Comparison of ENCODE assay signal across 1 cellular context in the genomic region with DNA sequence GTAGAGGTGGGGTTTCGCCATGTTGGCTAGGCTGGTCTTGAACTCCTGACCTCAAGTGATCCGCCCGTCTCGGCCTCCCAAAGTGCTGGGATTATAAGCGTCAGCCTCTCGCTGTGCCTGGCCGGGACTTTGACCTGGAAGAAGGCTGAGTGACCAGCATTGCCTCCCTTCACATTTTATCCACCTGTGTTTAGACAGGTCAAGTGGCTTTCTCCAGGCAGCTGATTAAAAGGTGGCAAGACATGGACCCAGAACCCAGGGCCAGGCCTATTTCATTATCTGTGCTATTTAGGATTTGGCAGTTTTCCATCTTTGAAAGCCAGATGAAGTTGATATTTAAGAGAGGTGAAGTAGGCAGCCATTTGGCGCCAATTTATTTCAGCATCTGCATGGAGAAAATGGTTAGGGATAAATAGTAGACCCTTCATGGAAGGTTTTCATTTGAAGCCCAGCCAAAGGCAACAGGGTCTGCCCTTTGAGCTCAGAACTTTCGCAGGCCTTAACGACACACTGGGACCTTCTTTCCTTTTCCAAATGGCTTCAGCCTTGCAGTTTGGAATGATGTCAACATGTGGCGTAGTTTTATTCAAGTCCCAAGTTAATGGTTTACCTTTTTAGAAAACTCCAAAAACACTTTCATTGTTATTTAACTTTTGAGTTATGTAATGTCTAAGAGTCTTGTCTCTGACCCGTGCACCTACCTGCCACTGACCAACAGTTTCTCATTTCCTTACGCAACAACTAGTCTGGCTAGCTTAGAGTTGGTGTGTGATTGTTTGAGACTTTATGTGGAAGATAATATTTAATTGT.
TF ChIP-seq lines count a peak whose summit lies in the region.

No MANE protein-coding gene starts in this region.

TF ChIP-seq in HepG2, 621 proteins besides CTCF, POLR2A, EP300 and RAD21 (continued from another document and continues in another):
- TF ChIP-seq NR2F6 (IDR thresholded peaks at IDR 0.05) = peak; percentile 63
- TF ChIP-seq NR2F6 (CRISPR knock-in tag; IDR thresholded peaks at IDR 0.05) = peak; percentile 80
- TF ChIP-seq, protein P1, sequence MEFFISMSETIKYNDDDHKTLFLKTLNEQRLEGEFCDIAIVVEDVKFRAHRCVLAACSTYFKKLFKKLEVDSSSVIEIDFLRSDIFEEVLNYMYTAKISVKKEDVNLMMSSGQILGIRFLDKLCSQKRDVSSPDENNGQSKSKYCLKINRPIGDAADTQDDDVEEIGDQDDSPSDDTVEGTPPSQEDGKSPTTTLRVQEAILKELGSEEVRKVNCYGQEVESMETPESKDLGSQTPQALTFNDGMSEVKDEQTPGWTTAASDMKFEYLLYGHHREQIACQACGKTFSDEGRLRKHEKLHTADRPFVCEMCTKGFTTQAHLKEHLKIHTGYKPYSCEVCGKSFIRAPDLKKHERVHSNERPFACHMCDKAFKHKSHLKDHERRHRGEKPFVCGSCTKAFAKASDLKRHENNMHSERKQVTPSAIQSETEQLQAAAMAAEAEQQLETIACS (CRISPR knock-in tag; IDR thresholded peaks at IDR 0.05) = no peak
- TF ChIP-seq ZNF468 (CRISPR knock-in tag; IDR thresholded peaks at IDR 0.05) = no peak
- TF ChIP-seq ZNF839 (CRISPR knock-in tag; IDR thresholded peaks at IDR 0.05; ENCODE audit: borderline replicate concordance) = no peak
- no peak for TF ChIP-seq SPEN (CRISPR knock-in tag; IDR thresholded peaks at IDR 0.05; ENCODE audit: low read depth)
- TF ChIP-seq HOXA3 (CRISPR knock-in tag; IDR thresholded peaks at IDR 0.05) = peak; percentile 85
- TF ChIP-seq ZBTB46 (CRISPR knock-in tag; IDR thresholded peaks at IDR 0.05; ENCODE audit: borderline replicate concordance) = no peak
- TF ChIP-seq CEBPZ (IDR thresholded peaks at IDR 0.05; ENCODE audit: low read length) = no peak
- TF ChIP-seq IRX3 (CRISPR knock-in tag; IDR thresholded peaks at IDR 0.05; ENCODE audit: borderline replicate concordance, low read depth) = no peak
- no peak for TF ChIP-seq ZNF790 (CRISPR knock-in tag; IDR thresholded peaks at IDR 0.05; ENCODE audit: borderline replicate concordance)
- no peak for TF ChIP-seq SCMH1 (CRISPR knock-in tag; IDR thresholded peaks at IDR 0.05; ENCODE audit: borderline replicate concordance)
- TF ChIP-seq SKI (IDR thresholded peaks at IDR 0.05; ENCODE audit: partially characterized antibody) = peak; percentile 90
- no peak for TF ChIP-seq ZNF160 (CRISPR knock-in tag; IDR thresholded peaks at IDR 0.05)
- no peak for TF ChIP-seq ZNF777 (CRISPR knock-in tag; IDR thresholded peaks at IDR 0.05)
- TF ChIP-seq ZUFSP (CRISPR knock-in tag; IDR thresholded peaks at IDR 0.05; ENCODE audit: borderline replicate concordance) = no peak
- 0 out of 2 replicates have a peak, but pooled peaks have one; percentile 42 for TF ChIP-seq ZNF335 (CRISPR knock-in tag; IDR thresholded peaks at IDR 0.05)
- no peak for TF ChIP-seq GLMP (CRISPR knock-in tag; IDR thresholded peaks at IDR 0.05; ENCODE audit: borderline replicate concordance)
- TF ChIP-seq, protein P2, sequence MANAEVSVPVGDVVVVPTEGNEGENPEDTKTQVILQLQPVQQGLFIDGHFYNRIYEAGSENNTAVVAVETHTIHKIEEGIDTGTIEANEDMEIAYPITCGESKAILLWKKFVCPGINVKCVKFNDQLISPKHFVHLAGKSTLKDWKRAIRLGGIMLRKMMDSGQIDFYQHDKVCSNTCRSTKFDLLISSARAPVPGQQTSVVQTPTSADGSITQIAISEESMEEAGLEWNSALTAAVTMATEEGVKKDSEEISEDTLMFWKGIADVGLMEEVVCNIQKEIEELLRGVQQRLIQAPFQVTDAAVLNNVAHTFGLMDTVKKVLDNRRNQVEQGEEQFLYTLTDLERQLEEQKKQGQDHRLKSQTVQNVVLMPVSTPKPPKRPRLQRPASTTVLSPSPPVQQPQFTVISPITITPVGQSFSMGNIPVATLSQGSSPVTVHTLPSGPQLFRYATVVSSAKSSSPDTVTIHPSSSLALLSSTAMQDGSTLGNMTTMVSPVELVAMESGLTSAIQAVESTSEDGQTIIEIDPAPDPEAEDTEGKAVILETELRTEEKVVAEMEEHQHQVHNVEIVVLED (CRISPR knock-in tag; IDR thresholded peaks at IDR 0.05; ENCODE audit: borderline replicate concordance) = no peak
- no peak for TF ChIP-seq ZNF44 (CRISPR knock-in tag; IDR thresholded peaks at IDR 0.05)
- no peak for TF ChIP-seq CHD2 (IDR thresholded peaks at IDR 0.05; ENCODE audit: low read depth, low read length)
- no peak for TF ChIP-seq NR2C2 (CRISPR knock-in tag; IDR thresholded peaks at IDR 0.05; ENCODE audit: borderline replicate concordance)
- TF ChIP-seq, protein P3, sequence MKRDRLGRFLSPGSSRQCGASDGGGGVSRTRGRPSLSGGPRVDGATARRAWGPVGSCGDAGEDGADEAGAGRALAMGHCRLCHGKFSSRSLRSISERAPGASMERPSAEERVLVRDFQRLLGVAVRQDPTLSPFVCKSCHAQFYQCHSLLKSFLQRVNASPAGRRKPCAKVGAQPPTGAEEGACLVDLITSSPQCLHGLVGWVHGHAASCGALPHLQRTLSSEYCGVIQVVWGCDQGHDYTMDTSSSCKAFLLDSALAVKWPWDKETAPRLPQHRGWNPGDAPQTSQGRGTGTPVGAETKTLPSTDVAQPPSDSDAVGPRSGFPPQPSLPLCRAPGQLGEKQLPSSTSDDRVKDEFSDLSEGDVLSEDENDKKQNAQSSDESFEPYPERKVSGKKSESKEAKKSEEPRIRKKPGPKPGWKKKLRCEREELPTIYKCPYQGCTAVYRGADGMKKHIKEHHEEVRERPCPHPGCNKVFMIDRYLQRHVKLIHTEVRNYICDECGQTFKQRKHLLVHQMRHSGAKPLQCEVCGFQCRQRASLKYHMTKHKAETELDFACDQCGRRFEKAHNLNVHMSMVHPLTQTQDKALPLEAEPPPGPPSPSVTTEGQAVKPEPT (CRISPR knock-in tag; IDR thresholded peaks at IDR 0.05; ENCODE audit: low read depth) = no peak
- TF ChIP-seq, protein P4, sequence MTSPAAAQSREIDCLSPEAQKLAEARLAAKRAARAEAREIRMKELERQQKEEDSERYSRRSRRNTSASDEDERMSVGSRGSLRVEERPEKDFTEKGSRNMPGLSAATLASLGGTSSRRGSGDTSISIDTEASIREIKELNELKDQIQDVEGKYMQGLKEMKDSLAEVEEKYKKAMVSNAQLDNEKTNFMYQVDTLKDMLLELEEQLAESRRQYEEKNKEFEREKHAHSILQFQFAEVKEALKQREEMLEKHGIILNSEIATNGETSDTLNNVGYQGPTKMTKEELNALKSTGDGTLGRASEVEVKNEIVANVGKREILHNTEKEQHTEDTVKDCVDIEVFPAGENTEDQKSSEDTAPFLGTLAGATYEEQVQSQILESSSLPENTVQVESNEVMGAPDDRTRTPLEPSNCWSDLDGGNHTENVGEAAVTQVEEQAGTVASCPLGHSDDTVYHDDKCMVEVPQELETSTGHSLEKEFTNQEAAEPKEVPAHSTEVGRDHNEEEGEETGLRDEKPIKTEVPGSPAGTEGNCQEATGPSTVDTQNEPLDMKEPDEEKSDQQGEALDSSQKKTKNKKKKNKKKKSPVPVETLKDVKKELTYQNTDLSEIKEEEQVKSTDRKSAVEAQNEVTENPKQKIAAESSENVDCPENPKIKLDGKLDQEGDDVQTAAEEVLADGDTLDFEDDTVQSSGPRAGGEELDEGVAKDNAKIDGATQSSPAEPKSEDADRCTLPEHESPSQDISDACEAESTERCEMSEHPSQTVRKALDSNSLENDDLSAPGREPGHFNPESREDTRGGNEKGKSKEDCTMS (CRISPR knock-in tag; conservative IDR thresholded peaks at IDR 0.05) = no peak
- TF ChIP-seq ZNF879 (CRISPR knock-in tag; IDR thresholded peaks at IDR 0.05) = no peak
- TF ChIP-seq ZNF83 (CRISPR knock-in tag; IDR thresholded peaks at IDR 0.05; ENCODE audit: borderline replicate concordance) = no peak
- TF ChIP-seq NFKB2 (CRISPR knock-in tag; IDR thresholded peaks at IDR 0.05; ENCODE audit: borderline replicate concordance) = no peak
- TF ChIP-seq MTA3 (CRISPR knock-in tag; IDR thresholded peaks at IDR 0.05) = no peak
- TF ChIP-seq PREB (CRISPR knock-in tag; IDR thresholded peaks at IDR 0.05) = no peak
- TF ChIP-seq NRL (CRISPR knock-in tag; IDR thresholded peaks at IDR 0.05; ENCODE audit: borderline replicate concordance) = no peak
- TF ChIP-seq ZEB1 (IDR thresholded peaks at IDR 0.05; ENCODE audit: insufficient replicate concordance, low read depth) = peak; percentile 69
- peak; percentile 72; the same call in 1 of the 2 replicates for TF ChIP-seq ZSCAN9 (CRISPR knock-in tag; IDR thresholded peaks at IDR 0.05; ENCODE audit: borderline replicate concordance)
- no peak for TF ChIP-seq ZKSCAN5 (CRISPR knock-in tag; IDR thresholded peaks at IDR 0.05)
- TF ChIP-seq MIER3 (CRISPR knock-in tag; IDR thresholded peaks at IDR 0.05; ENCODE audit: borderline replicate concordance) = no peak
- peak; percentile 59; the same call in 1 of the 2 replicates for TF ChIP-seq CBX5 (CRISPR knock-in tag; IDR thresholded peaks at IDR 0.05; ENCODE audit: borderline replicate concordance)
- no peak for TF ChIP-seq ZNF256 (CRISPR knock-in tag; conservative IDR thresholded peaks at IDR 0.05)
- peak; percentile 59; the same call in 1 of the 2 replicates for TF ChIP-seq ZNF430 (CRISPR knock-in tag; IDR thresholded peaks at IDR 0.05)
- peak; percentile 43; the same call in 1 of the 2 replicates for TF ChIP-seq ATM (IDR thresholded peaks at IDR 0.05; ENCODE audit: borderline replicate concordance)
- TF ChIP-seq PLSCR1 (CRISPR knock-in tag; IDR thresholded peaks at IDR 0.05; ENCODE audit: borderline replicate concordance) = no peak
- TF ChIP-seq ZNF260 (CRISPR knock-in tag; IDR thresholded peaks at IDR 0.05; ENCODE audit: borderline replicate concordance, low read depth) = no peak
- TF ChIP-seq ZNF143 (CRISPR knock-in tag; IDR thresholded peaks at IDR 0.05) = no peak
- peak; percentile 82 for TF ChIP-seq HMG20A (CRISPR knock-in tag; IDR thresholded peaks at IDR 0.05; ENCODE audit: borderline replicate concordance)
- no peak; the same call in 1 of the 2 replicates for TF ChIP-seq HMG20B (CRISPR knock-in tag; conservative IDR thresholded peaks at IDR 0.05)
